9 cellular contexts compared by ENCODE assay signal in genomic region chr2:174752403-174753037, GRCh38. TPM values are rescaled to one million over a fixed set of nuclear protein-coding genes. Genes with fewer than 3 reads are reported as not detected.
DNase-seq lines count a peak whose midpoint lies in the region; ATAC-seq and TF ChIP-seq lines count a peak whose summit lies in the region.
"Had no signal": no experiment of that assay in that cellular context is flagged by ENCODE, and none has a peak within 500 bp of the region (broad histone marks: within the 10 kb centered on the region; RNA-seq: fewer than 3 reads in every experiment).

No MANE protein-coding gene starts in this region.

- dilution Hi-C loops in IMR-90 (cut with HindIII; ENCODE audit: low sequenced_read_pairs, unreplicated experiment): loop anchor here (25.0 kb wide), 1 partner anchor 235 kb away; no protein-coding TSS in a partner anchor

- H3K27ac ChIP-seq in IMR-90 (ENCODE audit: insufficient read depth, low read length): no peak overlapping the region
- H3K27ac ChIP-seq in A673 (ENCODE audit: low read depth, low read length, poor library complexity, severe bottlenecking): no peak overlapping the region

- H3K9me1 ChIP-seq in IMR-90 (ENCODE audit: insufficient read depth, low read length): peaks cover 9% of the 10 kb centered on the region; the same call in 1 of the 2 replicates

- H3K27me3 Mint-ChIP-seq in immature natural killer cell (ENCODE audit: low read depth in 3 of 3): peaks cover 2% of the 10 kb centered on the region in 3 donors

- H3K4ac ChIP-seq in IMR-90 (ENCODE audit: low read depth, low read length): no peak overlapping the region

- H3K4me3 ChIP-seq in IMR-90 (ENCODE audit: insufficient read depth, low read depth, low read length) (no peak overlapping the region), A673 (ENCODE audit: low read depth, low read length, poor library complexity, severe bottlenecking) (no peak overlapping the region)

- no peak overlapping the region for H2BK120ac ChIP-seq in IMR-90 (ENCODE audit: low read depth, low read length)

- H2AFZ ChIP-seq in IMR-90 (replicated peaks; ENCODE audit: low read length, poor library complexity): no peak overlapping the region

- peaks cover 21 to 23% of the 10 kb centered on the region in 2 donors for H3K4me1 Mint-ChIP-seq in immature natural killer cell

- no peaks in the 10 kb centered on the region for H4K20me1 ChIP-seq in IMR-90 (ENCODE audit: insufficient read depth, low read length)

- H3K23ac ChIP-seq in IMR-90 (ENCODE audit: low read depth, low read length): no peak overlapping the region

- H3K36me3 ChIP-seq in IMR-90 (ENCODE audit: control insufficient read depth, insufficient read depth, low read length): no peaks in the 10 kb centered on the region
- no peaks in the 10 kb centered on the region for H3K36me3 ChIP-seq in A673 (ENCODE audit: insufficient read depth, low read length, poor library complexity, severe bottlenecking)

- H3K4me3 Mint-ChIP-seq in immature natural killer cell: peak overlapping the region in 2 of 5 donors; percentile 26 to 72
- H3K4me3 Mint-ChIP-seq: dendritic cell treated with granulocyte-macrophage colony-stimulating factor and Interleukin-4, amounts not matched to agents 40 ng/mL and 50 ng/mL, for 4 days had no signal

- no peak overlapping the region for H4K5ac ChIP-seq in IMR-90 (ENCODE audit: low read depth, low read length)

- no peak overlapping the region for H3K18ac ChIP-seq in IMR-90 (ENCODE audit: low read depth, low read length)

- no peak overlapping the region for H2AK9ac ChIP-seq in IMR-90 (replicated peaks; ENCODE audit: low read depth, low read length, poor library complexity)

- no peak overlapping the region for H2BK20ac ChIP-seq in IMR-90 (ENCODE audit: low read depth, low read length)

- H3K56ac ChIP-seq in IMR-90 (ENCODE audit: extremely low read depth, insufficient read depth, low read length): no peak overlapping the region

- H2BK15ac ChIP-seq in IMR-90 (ENCODE audit: low read depth, low read length): 0 out of 3 replicates have a peak overlapping the region, but pooled peaks have one; percentile 74

- TF ChIP-seq RAD21 in IMR-90 (IDR thresholded peaks at IDR 0.05; ENCODE audit: low read length): no peak

- in situ Hi-C loops in IMR-90 (cut with MboI; ENCODE audit: low sequenced_read_pairs): no loop called here

- no peak for DNase-seq in IMR-90
- peak in 1 of 3 donors; percentile 27 for DNase-seq in immature natural killer cell
- DNase-seq in effector CD4-positive, alpha-beta T cell: no peak
- no peak for DNase-seq in A673 (ENCODE audit: low spot score)
- DNase-seq in GM03348 (ENCODE audit: low spot score): no peak
- DNase-seq in NCI-H1930 (lab: John Stamatoyannopoulos, UW): no peak

- H2BK5ac ChIP-seq in IMR-90 (ENCODE audit: low read depth, low read length, poor library complexity, severe bottlenecking): no peak overlapping the region

- no peak overlapping the region for H4K91ac ChIP-seq in IMR-90 (ENCODE audit: insufficient read depth, low read depth, low read length)

- H3K27me3 ChIP-seq in IMR-90 (ENCODE audit: control insufficient read depth, insufficient read depth, low read length) (no peaks in the 10 kb centered on the region; the same call in 1 of the 2 replicates), A673 (replicated peaks; ENCODE audit: insufficient read depth, low read depth, low read length, poor library complexity) (peaks cover 2% of the 10 kb centered on the region)

- no peak for TF ChIP-seq POLR2A in IMR-90 (IDR thresholded peaks at IDR 0.05; ENCODE audit: low read depth, low read length)

- H3K9me3 ChIP-seq in IMR-90 (ENCODE audit: control insufficient read depth, insufficient read depth, low read length): no peaks in the 10 kb centered on the region
- H3K9me3 ChIP-seq in A673 (ENCODE audit: low read depth, low read length, poor library complexity, severe bottlenecking): no peaks in the 10 kb centered on the region

- H3K36me3 Mint-ChIP-seq in immature natural killer cell: no peaks in the 10 kb centered on the region

- H3K4me1 ChIP-seq in IMR-90 (ENCODE audit: control insufficient read depth, insufficient read depth, low read length) (no peaks in the 10 kb centered on the region; the same call in 1 of the 2 replicates), A673 (ENCODE audit: insufficient read depth, low read length, poor library complexity, severe bottlenecking) (no peaks in the 10 kb centered on the region)

- H3K27ac Mint-ChIP-seq in immature natural killer cell: peak overlapping the region in 4 of 6 donors; percentile 16 to 76 (median 53)
- H3K27ac Mint-ChIP-seq: dendritic cell treated with granulocyte-macrophage colony-stimulating factor and Interleukin-4, amounts not matched to agents 40 ng/mL and 50 ng/mL, for 4 days had no signal

- no peaks in the 10 kb centered on the region for H3K79me1 ChIP-seq in IMR-90 (ENCODE audit: low read depth in 1 of 2, low read length in 2 of 2)

- BruUV-seq in IMR-90 (replicated peaks; lab: Mats Ljungman, UMichigan): no TSS peak
- no TSS peak for BruUV-seq in A673 (replicated peaks; lab: Mats Ljungman, UMichigan)

- no peak overlapping the region for H3K4me2 ChIP-seq in IMR-90 (ENCODE audit: low read depth, low read length)

- no peak for TF ChIP-seq CTCF in IMR-90 (conservative IDR thresholded peaks at IDR 0.05; ENCODE audit: low read depth, low read length)
- no peak for TF ChIP-seq CTCF in A673 (conservative IDR thresholded peaks at IDR 0.05; ENCODE audit: low read depth, low read length)

- CTCF ChIA-PET in IMR-90 (lab: Yijun Ruan, JAX) (interaction anchor here (0.7 kb wide), 2 partner anchors 136 to 499 kb away, joined by 3 read pairs; no protein-coding TSS in a partner anchor), A673 (lab: Charles Lee) (interaction anchor here (0.6 kb wide), 1 partner anchor 19 kb away, joined by 3 read pairs; no protein-coding TSS in a partner anchor)

- no peak overlapping the region for H4K8ac ChIP-seq in IMR-90 (ENCODE audit: low read depth in 2 of 2, low read length in 2 of 2)

- no CpG with 5 or more reads among the region's 4 CpGs for WGBS in IMR-90 (ENCODE audit: extremely low coverage in 2 of 2, insufficient read length in 1 of 2), 2 experiments

- intact Hi-C loops in IMR-90 (cut with micrococcal nuclease): no loop called here
- intact Hi-C loops in A673 (cut with micrococcal nuclease; ENCODE audit: unreplicated experiment): no loop called here

- no peaks in the 10 kb centered on the region for H3K9me3 Mint-ChIP-seq in immature natural killer cell
- H3K9me3 Mint-ChIP-seq: dendritic cell treated with granulocyte-macrophage colony-stimulating factor and Interleukin-4, amounts not matched to agents 40 ng/mL and 50 ng/mL, for 4 days had no signal

- no peak overlapping the region for H3K9ac ChIP-seq in IMR-90 (ENCODE audit: low read depth, low read length)

- ATAC-seq in GM18867 (IDR thresholded peaks at IDR 0.05; ENCODE audit: unreplicated experiment) (peak; percentile 83), GM21737 (IDR thresholded peaks at IDR 0.05; ENCODE audit: unreplicated experiment) (peak; percentile 72), IMR-90 (ENCODE audit: low read depth) (no peak)

- POLR2A ChIA-PET in IMR-90 (lab: Charles Lee; ENCODE audit: unreplicated experiment) (no interaction called here), A673 (lab: Charles Lee; ENCODE audit: low non-redundant PET) (no interaction called here)

- 0 out of 2 replicates have a peak overlapping the region, but pooled peaks have one; percentile 21 for H2AK5ac ChIP-seq in IMR-90 (ENCODE audit: low read depth, low read length)

- H3K14ac ChIP-seq in IMR-90 (replicated peaks; ENCODE audit: low read depth, low read length): no peak overlapping the region

TF ChIP-seq in IMR-90, 13 proteins besides CTCF, POLR2A, EP300 and RAD21:
- TF ChIP-seq MAFK (IDR thresholded peaks at IDR 0.05; ENCODE audit: low read depth, low read length) (no peak), CHD1 (IDR thresholded peaks at IDR 0.05; ENCODE audit: low read depth, low read length) (no peak), MXI1 (IDR thresholded peaks at IDR 0.05; ENCODE audit: borderline replicate concordance, low read depth, low read length) (no peak)
TF ChIP-seq in IMR-90: peak in this region for 0.

RNA-seq across cellular contexts. Expression of gene CHRNA1, which starts 11.8 kb away (rescaled TPM):
- total RNA-seq in IMR-90 (2012; rRNA removed) (0.56 and 0.90 TPM in 2 replicates), A673 (2021) (not detected in 2 replicates)
- polyA plus RNA-seq in IMR-90 (2012; rRNA removed) (0.75 and 1.2 TPM in 2 replicates), immature natural killer cell (not detected)
- polyA plus RNA-seq in IMR-90 (2012; cell fraction: cytosol; rRNA removed): 0.66 and 1.2 TPM in 2 replicates
- polyA plus RNA-seq in IMR-90 (2012; cell fraction: nucleus; rRNA removed; ENCODE audit: low replicate concordance): 0.76 and 1.5 TPM in 2 replicates
